20 cellular contexts compared by ENCODE assay signal in genomic region chr4:163612762-163613161, GRCh38.
DNase-seq lines count a peak whose midpoint lies in the region; ATAC-seq and TF ChIP-seq lines count a peak whose summit lies in the region.
"Had no signal": no experiment of that assay in that cellular context is flagged by ENCODE, and none has a peak within 500 bp of the region (broad histone marks: within the 10 kb centered on the region; RNA-seq: fewer than 3 reads in every experiment).

No MANE protein-coding gene starts in this region.

- H3K27ac ChIP-seq in OCI-LY3 (ENCODE audit: low read length) (peak overlapping the region; percentile 86), lower lobe of right lung (peak overlapping the region; percentile 63), thoracic aorta (peak overlapping the region in 1 of 2 donors; percentile 40)
- H3K27ac ChIP-seq: 22Rv1 had no signal

- H3K27me3 ChIP-seq in OCI-LY3 (ENCODE audit: low read depth, low read length): no peaks in the 10 kb centered on the region
- H3K27me3 ChIP-seq in lower lobe of right lung (ENCODE audit: low read depth): no peaks in the 10 kb centered on the region
- no peaks in the 10 kb centered on the region for H3K27me3 ChIP-seq in thoracic aorta (replicated peaks; ENCODE audit: insufficient read depth)

- peaks cover 74% of the 10 kb centered on the region for H3K4me1 ChIP-seq in OCI-LY3 (ENCODE audit: low read length)
- peaks cover 2% of the 10 kb centered on the region for H3K4me1 ChIP-seq in lower lobe of right lung
- H3K4me1 ChIP-seq in thoracic aorta (ENCODE audit: control insufficient read depth in 1 of 2, low read depth in 2 of 2): no peaks in the 10 kb centered on the region

- peaks cover 15% of the 10 kb centered on the region; the same call in 1 of the 2 replicates for H3K9me3 ChIP-seq in OCI-LY3 (ENCODE audit: insufficient read depth, low read length)
- no peaks in the 10 kb centered on the region for H3K9me3 ChIP-seq in lower lobe of right lung
- no peaks in the 10 kb centered on the region for H3K9me3 ChIP-seq in thoracic aorta

- peak overlapping the region; percentile 74 for H3K4me3 ChIP-seq in OCI-LY3 (ENCODE audit: low read length)
- H3K4me3 ChIP-seq in lower lobe of right lung: peak overlapping the region; percentile 34
- H3K4me3 ChIP-seq in thoracic aorta: peak overlapping the region; percentile 56

- no peak for TF ChIP-seq CTCF in OCI-LY3 (IDR thresholded peaks at IDR 0.05; ENCODE audit: low read depth, low read length)
- TF ChIP-seq CTCF in lower lobe of right lung (IDR thresholded peaks at IDR 0.05): no peak
- no peak for TF ChIP-seq CTCF in thoracic aorta (IDR thresholded peaks at IDR 0.05)

- peaks cover 4% of the 10 kb centered on the region for H3K9me3 Mint-ChIP-seq in activated T-cell treated with anti-CD3 and anti-CD28 coated beads, Interleukin-2, amount 50 U/mL, for 4 hours
- no peaks in the 10 kb centered on the region for H3K9me3 Mint-ChIP-seq in activated T-cell treated with anti-CD3 and anti-CD28 coated beads, Interleukin-2, amount 50 U/mL, for 24 hours
- H3K9me3 Mint-ChIP-seq: neural crest cell had no signal

- H3K36me3 Mint-ChIP-seq in activated T-cell treated with anti-CD3 and anti-CD28 coated beads, Interleukin-2, amount 50 U/mL, for 4 hours (ENCODE audit: insufficient read depth): no peaks in the 10 kb centered on the region
- H3K36me3 Mint-ChIP-seq in activated T-cell treated with anti-CD3 and anti-CD28 coated beads, Interleukin-2, amount 50 U/mL, for 24 hours (ENCODE audit: low read depth): no peaks in the 10 kb centered on the region

- no peak for DNase-seq in activated T-cell treated with anti-CD3 and anti-CD28 coated beads, Interleukin-2, amount 50 U/mL, for 4 hours
- no peak for DNase-seq in activated T-cell treated with anti-CD3 and anti-CD28 coated beads, Interleukin-2, amount 50 U/mL, for 24 hours
- DNase-seq in lower lobe of right lung (no peak), thoracic aorta (ENCODE audit: low spot score) (no peak), ureter (ENCODE audit: low spot score) (no peak)
- DNase-seq: activated CD4-positive, alpha-beta T cell treated with anti-CD3 and anti-CD28 coated beads, Interleukin-2, amount 50 U/mL, for 1 hour; activated naive CD4-positive, alpha-beta T cell treated with anti-CD3 and anti-CD28 coated beads, Interleukin-2, amount 50 U/mL, for 16 hours; activated T-cell treated with anti-CD3 and anti-CD28 coated beads for 4 hours; C1 segment of cervical spinal cord; DMS 273 treated with DMSO at 0.1 percent for 48 hours; GF-D8; NCI-H1436; NCI-H2171 treated with DMSO at 0.1 percent for 48 hours; SW 1271 had no signal

- H3K9ac ChIP-seq in OCI-LY3 (ENCODE audit: low read length): peak overlapping the region; percentile 87

- H3K4me2 ChIP-seq in OCI-LY3 (ENCODE audit: low read length): peak overlapping the region; percentile 87

- intact Hi-C loops in lower lobe of right lung (cut with DNase I): no loop called here

- no peak overlapping the region for H3K27ac Mint-ChIP-seq in activated T-cell treated with anti-CD3 and anti-CD28 coated beads, Interleukin-2, amount 50 U/mL, for 24 hours

- H3K36me3 ChIP-seq in OCI-LY3 (replicated peaks; ENCODE audit: low read depth, low read length): peaks cover 46% of the 10 kb centered on the region
- H3K36me3 ChIP-seq in lower lobe of right lung: no peaks in the 10 kb centered on the region
- no peaks in the 10 kb centered on the region for H3K36me3 ChIP-seq in thoracic aorta

- H3K79me2 ChIP-seq in OCI-LY3 (ENCODE audit: low read length): peaks cover 49% of the 10 kb centered on the region

- ATAC-seq in activated T-cell treated with anti-CD3 and anti-CD28 coated beads, Interleukin-2, amount 50 U/mL, for 4 hours: no peak
- ATAC-seq in lower lobe of right lung (no peak), thoracic aorta (ENCODE audit: insufficient number of reproducible peaks, low FRiP score, low read depth) (no peak), HG03521 (IDR thresholded peaks at IDR 0.05; ENCODE audit: unreplicated experiment) (no peak), GM21825 (IDR thresholded peaks at IDR 0.05; ENCODE audit: unreplicated experiment) (no peak)
- ATAC-seq: esophagus mucosa had no signal

- H3K4me3 Mint-ChIP-seq in activated T-cell treated with anti-CD3 and anti-CD28 coated beads, Interleukin-2, amount 50 U/mL, for 4 hours: peak overlapping the region; percentile 7
- no peak overlapping the region for H3K4me3 Mint-ChIP-seq in activated T-cell treated with anti-CD3 and anti-CD28 coated beads, Interleukin-2, amount 50 U/mL, for 24 hours
- H3K4me3 Mint-ChIP-seq: neural crest cell had no signal

- peaks cover 4% of the 10 kb centered on the region for H3K27me3 Mint-ChIP-seq in activated T-cell treated with anti-CD3 and anti-CD28 coated beads, Interleukin-2, amount 50 U/mL, for 4 hours (ENCODE audit: low read depth)
- peaks cover 12% of the 10 kb centered on the region for H3K27me3 Mint-ChIP-seq in activated T-cell treated with anti-CD3 and anti-CD28 coated beads, Interleukin-2, amount 50 U/mL, for 24 hours

- peaks cover 14% of the 10 kb centered on the region for H3K4me1 Mint-ChIP-seq in activated T-cell treated with anti-CD3 and anti-CD28 coated beads, Interleukin-2, amount 50 U/mL, for 4 hours (ENCODE audit: low read depth)
- peaks cover 12% of the 10 kb centered on the region for H3K4me1 Mint-ChIP-seq in activated T-cell treated with anti-CD3 and anti-CD28 coated beads, Interleukin-2, amount 50 U/mL, for 24 hours (ENCODE audit: low read depth)
- H3K4me1 Mint-ChIP-seq: neural crest cell had no signal

- no peaks in the 10 kb centered on the region for H4K20me1 ChIP-seq in OCI-LY3 (ENCODE audit: insufficient read depth, low read length)

- H2AFZ ChIP-seq in OCI-LY3 (ENCODE audit: low read depth, low read length): no peak overlapping the region
